Comparison of ENCODE assay signal across 17 cellular contexts in genomic region chr11:121500717-121501116, GRCh38.
"Had no signal": no experiment of that assay in that cellular context is flagged by ENCODE, and none has a peak within 500 bp of the region (broad histone marks: within the 10 kb centered on the region; RNA-seq: fewer than 3 reads in every experiment).

No MANE protein-coding gene starts in this region.

- H3K27ac Mint-ChIP-seq: naive B cell; stimulated activated memory B cell treated with anti-CD40 and anti-IgM and Interleukin-4, amounts not matched to agents 10 μg/mL and 1 μg/mL and 100 μg/mL, for 72 hours; type B pancreatic cell had no signal

- FAIRE-seq: urothelium cell line had no signal

- H3K4me3 Mint-ChIP-seq: naive B cell; stimulated activated memory B cell treated with anti-CD40 and anti-IgM and Interleukin-4, amounts not matched to agents 10 μg/mL and 1 μg/mL and 100 μg/mL, for 72 hours; type B pancreatic cell had no signal

- ATAC-seq: sciatic nerve; stimulated activated memory B cell treated with anti-CD40 and anti-IgM and Interleukin-4, amounts not matched to agents 10 μg/mL and 1 μg/mL and 100 μg/mL, for 72 hours had no signal

- DNase-seq: cortex of kidney; dorsolateral prefrontal cortex; effector CD8-positive, alpha-beta T cell; foreskin melanocyte; head of caudate nucleus; kidney glomerular epithelial cell; mesendoderm; naive B cell; posterior cingulate gyrus; spleen; stimulated activated CD4-positive, alpha-beta T cell treated with anti-CD3 and anti-CD28 coated beads, Interleukin-15, amount 100 ng/mL, for 24 hours; stimulated activated CD4-positive, alpha-beta T cell treated with anti-CD3 and anti-CD28 coated beads, Interleukin-1b, Interleukin-23, amount 100 ng/mL, for 48 hours; stimulated activated CD4-positive, alpha-beta T cell treated with anti-CD3 and anti-CD28 coated beads, Interleukin-4, amount 100 ng/mL, for 24 hours had no signal

- H3K27me3 Mint-ChIP-seq: naive B cell, type B pancreatic cell had no signal
